22 cellular contexts compared by ENCODE assay signal in the genomic region with DNA sequence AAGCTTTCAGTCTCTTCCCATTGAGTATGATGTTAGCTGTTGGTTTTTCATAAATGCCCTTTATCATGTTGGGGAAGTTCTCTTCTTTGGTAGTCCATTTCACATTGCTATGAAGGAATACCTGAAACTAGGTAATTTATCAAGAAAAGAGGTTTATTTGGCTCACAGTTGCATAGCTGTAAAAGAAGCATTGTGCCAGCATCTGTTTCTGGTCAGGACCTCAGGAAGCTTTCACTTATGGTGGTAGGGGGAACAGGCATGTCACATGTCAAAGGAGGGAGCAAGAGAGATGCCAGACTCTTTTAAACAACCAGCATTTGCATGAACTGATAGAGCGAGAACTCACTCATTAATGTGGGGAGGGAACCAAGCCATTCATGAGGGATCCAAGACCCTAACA. TPM values are rescaled to one million over a fixed set of nuclear protein-coding genes. Genes with fewer than 3 reads are reported as not detected.
DNase-seq lines count a peak whose midpoint lies in the region; ATAC-seq, FAIRE-seq and TF ChIP-seq lines count a peak whose summit lies in the region.
"Had no signal": no experiment of that assay in that cellular context is flagged by ENCODE, and none has a peak within 500 bp of the region (broad histone marks: within the 10 kb centered on the region; RNA-seq: fewer than 3 reads in every experiment).

No MANE protein-coding gene starts in this region.

- H3K4me1 Mint-ChIP-seq in CD8-positive, alpha-beta T cell (ENCODE audit: low read depth), result peaks cover 17% of the 10 kb centered on the region
- peaks cover 18% of the 10 kb centered on the region for H3K4me1 Mint-ChIP-seq in astrocyte (ENCODE audit: low read depth, unreplicated experiment)
- no peaks in the 10 kb centered on the region for H3K4me1 Mint-ChIP-seq in endothelial cell (ENCODE audit: unreplicated experiment)
- H3K4me1 Mint-ChIP-seq: GM23338 had no signal

- no peak overlapping the region for H3K4me3 Mint-ChIP-seq in CD8-positive, alpha-beta T cell
- H3K4me3 Mint-ChIP-seq in astrocyte (ENCODE audit: unreplicated experiment) (no peak overlapping the region), endothelial cell (ENCODE audit: unreplicated experiment) (peak overlapping the region; percentile 40)
- H3K4me3 Mint-ChIP-seq: B cell; CD8-positive, alpha-beta memory T cell; GM23338; HFFc6 had no signal

- peak overlapping the region; percentile 42 for H3K27ac Mint-ChIP-seq in CD8-positive, alpha-beta T cell
- H3K27ac Mint-ChIP-seq in astrocyte (ENCODE audit: unreplicated experiment), result peak overlapping the region; percentile 15
- H3K27ac Mint-ChIP-seq in endothelial cell (ENCODE audit: unreplicated experiment), result no peak overlapping the region
- H3K27ac Mint-ChIP-seq: B cell, GM23338, HFFc6 had no signal

- no peak overlapping the region for H3K4me2 ChIP-seq in astrocyte (ENCODE audit: low read length)
- H3K4me2 ChIP-seq: BLaER1 treated with 17β-estradiol and CSF1 and Interleukin-3, amounts not matched to agents 10 nM and 100 nM; GM23338; KMS-11 had no signal

- POLR2A ChIA-PET in CD8-positive, alpha-beta T cell (lab: Charles Lee), result interaction anchor here (0.7 kb wide), 1 partner anchor 447 kb away, joined by 3 read pairs; no protein-coding TSS in a partner anchor

- no peak for TF ChIP-seq CTCF in CD8-positive, alpha-beta T cell (IDR thresholded peaks at IDR 0.05)
- TF ChIP-seq CTCF in astrocyte (IDR thresholded peaks at IDR 0.05; ENCODE audit: insufficient read depth, low read depth, low read length), result no peak
- no peak for TF ChIP-seq CTCF in endothelial cell (IDR thresholded peaks at IDR 0.05; ENCODE audit: unreplicated experiment)

- H3K27me3 ChIP-seq in CD8-positive, alpha-beta T cell (ENCODE audit: insufficient read depth, low read length), result no peaks in the 10 kb centered on the region
- H3K27me3 ChIP-seq in astrocyte (ENCODE audit: insufficient read depth, low read length), result no peaks in the 10 kb centered on the region
- H3K27me3 ChIP-seq: BLaER1 treated with 17β-estradiol and CSF1 and Interleukin-3, amounts not matched to agents 10 nM and 100 nM had no signal

- no peaks in the 10 kb centered on the region for H3K27me3 Mint-ChIP-seq in CD8-positive, alpha-beta T cell (ENCODE audit: low read depth)
- no peaks in the 10 kb centered on the region for H3K27me3 Mint-ChIP-seq in astrocyte (ENCODE audit: low read depth, unreplicated experiment)
- H3K27me3 Mint-ChIP-seq in endothelial cell (ENCODE audit: unreplicated experiment), result no peaks in the 10 kb centered on the region
- H3K27me3 Mint-ChIP-seq: B cell; CD8-positive, alpha-beta memory T cell had no signal

- peaks cover 20% of the 10 kb centered on the region for H4K20me1 ChIP-seq in astrocyte (ENCODE audit: insufficient read depth, low read length)

- no peaks in the 10 kb centered on the region for H3K9me3 Mint-ChIP-seq in CD8-positive, alpha-beta T cell
- H3K9me3 Mint-ChIP-seq in astrocyte (ENCODE audit: unreplicated experiment) (peaks cover 18% of the 10 kb centered on the region), endothelial cell (ENCODE audit: unreplicated experiment) (no peaks in the 10 kb centered on the region)
- H3K9me3 Mint-ChIP-seq: CD8-positive, alpha-beta memory T cell had no signal

- no peak for ATAC-seq in CD8-positive, alpha-beta T cell
- ATAC-seq in GM21529 (IDR thresholded peaks at IDR 0.05; ENCODE audit: unreplicated experiment), result no peak
- ATAC-seq: GM23338, HCT116 had no signal

- no peak for TF ChIP-seq POLR2A in GM12892 (IDR thresholded peaks at IDR 0.05; ENCODE audit: low read depth, low read length)

- no peak overlapping the region for H3K4me3 ChIP-seq in CD8-positive, alpha-beta T cell (ENCODE audit: low read depth, low read length)
- H3K4me3 ChIP-seq in astrocyte (ENCODE audit: insufficient read depth, low read depth, low read length), result no peak overlapping the region
- H3K4me3 ChIP-seq: BLaER1 treated with 17β-estradiol and CSF1 and Interleukin-3, amounts not matched to agents 10 nM and 100 nM; GM23338 had no signal

- peaks cover 30% of the 10 kb centered on the region for H3K36me3 ChIP-seq in CD8-positive, alpha-beta T cell (ENCODE audit: insufficient read depth, low read length)
- H3K36me3 ChIP-seq in astrocyte (ENCODE audit: insufficient read depth, low read length), result peaks cover 25% of the 10 kb centered on the region

- CTCF ChIA-PET in CD8-positive, alpha-beta T cell (lab: Charles Lee), result interaction anchor here (1.7 kb wide), 1 partner anchor 13 kb away, joined by 12 read pairs; no protein-coding TSS in a partner anchor

- no peaks in the 10 kb centered on the region for H3K9me3 ChIP-seq in CD8-positive, alpha-beta T cell (ENCODE audit: low read length)
- H3K9me3 ChIP-seq in astrocyte (ENCODE audit: insufficient read depth, low read depth, low read length), result no peaks in the 10 kb centered on the region

- DNase-seq in CD8-positive, alpha-beta T cell, result no peak
- DNase-seq in GM12892 (ENCODE audit: insufficient read length) (no peak), astrocyte (ENCODE audit: low read depth) (no peak), endothelial cell (ENCODE audit: low spot score) (no peak), germinal center (ENCODE audit: low spot score) (no peak)
- no peak for DNase-seq in activated naive CD4-positive, alpha-beta T cell (lab: John Stamatoyannopoulos, UW)
- DNase-seq: CD8-positive, alpha-beta memory T cell; COR-L47; DMS153; DMS79; GF-D8; H7; HFFc6 had no signal

- no peak overlapping the region for H3K9ac ChIP-seq in astrocyte (ENCODE audit: low read length)
- H3K9ac ChIP-seq: BLaER1 treated with 17β-estradiol and CSF1 and Interleukin-3, amounts not matched to agents 10 nM and 100 nM; KMS-11 had no signal

- H3K79me2 ChIP-seq in astrocyte (ENCODE audit: insufficient read depth, low read length), result no peaks in the 10 kb centered on the region

- FAIRE-seq in GM12892 (lab: Jason Lieb, UNC) (peak; percentile 73), astrocyte (lab: Jason Lieb, UNC) (no peak)
- FAIRE-seq: GM18507 had no signal

- no peaks in the 10 kb centered on the region for H3K4me1 ChIP-seq in CD8-positive, alpha-beta T cell (ENCODE audit: insufficient read depth, low read length)
- no peaks in the 10 kb centered on the region for H3K4me1 ChIP-seq in astrocyte (ENCODE audit: insufficient read depth, low read length)
- H3K4me1 ChIP-seq: BLaER1 treated with 17β-estradiol and CSF1 and Interleukin-3, amounts not matched to agents 10 nM and 100 nM had no signal

- H3K27ac ChIP-seq in CD8-positive, alpha-beta T cell (ENCODE audit: low read depth, low read length), result no peak overlapping the region
- no peak overlapping the region for H3K27ac ChIP-seq in astrocyte (ENCODE audit: low read depth, low read length)
- H3K27ac ChIP-seq: BLaER1 treated with 17β-estradiol and CSF1 and Interleukin-3, amounts not matched to agents 10 nM and 100 nM; KMS-11 had no signal

- no peak overlapping the region for H2AFZ ChIP-seq in astrocyte (ENCODE audit: low read depth, low read length)
- H2AFZ ChIP-seq: GM23338 had no signal

- peaks cover 80% of the 10 kb centered on the region for H3K36me3 Mint-ChIP-seq in CD8-positive, alpha-beta T cell
- H3K36me3 Mint-ChIP-seq in astrocyte (ENCODE audit: low read depth, unreplicated experiment) (peaks cover 63% of the 10 kb centered on the region), endothelial cell (ENCODE audit: low read depth, unreplicated experiment) (peaks cover 63% of the 10 kb centered on the region)

- intact Hi-C loops in CD8-positive, alpha-beta T cell (cut with DNase I, micrococcal nuclease), result no loop called here

RNA-seq across cellular contexts. Expression of a gene that starts 48.0 kb away (rescaled TPM):
- total RNA-seq in CD8-positive, alpha-beta T cell, result 10 to 100 TPM; 43.2 to 45.1 TPM
- 5.4 TPM for polyA plus RNA-seq in GM12892 (2012; ENCODE audit: missing spikeins)
- total RNA-seq in astrocyte, result 4.5 and 5.8 TPM in 2 replicates
- total RNA-seq in endothelial cell (ENCODE audit: unreplicated experiment), result 6.6 TPM

RNA-seq across cellular contexts. Expression of a gene that starts 54.7 kb away (rescaled TPM):
- 10 to 100 TPM; 34.5 to 34.9 TPM for total RNA-seq in CD8-positive, alpha-beta T cell
- 27.3 TPM for polyA plus RNA-seq in GM12892 (2012; ENCODE audit: missing spikeins)
- 40.5 and 41.3 TPM in 2 replicates for total RNA-seq in astrocyte
- total RNA-seq in endothelial cell (ENCODE audit: unreplicated experiment), result 73.2 TPM

RNA-seq across cellular contexts. Expression of a gene that starts 57.9 kb away (rescaled TPM):
- total RNA-seq in CD8-positive, alpha-beta T cell, result not detected
- polyA plus RNA-seq in GM12892 (2012; ENCODE audit: missing spikeins), result not detected
- total RNA-seq in astrocyte, result not detected in 2 replicates
- total RNA-seq in endothelial cell (ENCODE audit: unreplicated experiment), result 0.97 TPM
- total RNA-seq: A172; B cell; CD8-positive, alpha-beta memory T cell; Daoy; HFFc6 had no signal
- polyA plus RNA-seq: CD8-positive, alpha-beta memory T cell had no signal
